Comparison of ENCODE assay signal across 9 cellular contexts in genomic region chr17:80942360-80943345, GRCh38. TPM values are rescaled to one million over a fixed set of nuclear protein-coding genes. Genes with fewer than 3 reads are reported as not detected.
A peak's percentile ranks its signal among the peaks of the same experiment; 100 is the strongest.
DNase-seq lines count a peak whose midpoint lies in the region; ATAC-seq, FAIRE-seq and TF ChIP-seq lines count a peak whose summit lies in the region.
"Had no signal": no experiment of that assay in that cellular context is flagged by ENCODE, and none has a peak within 500 bp of the region (broad histone marks: within the 10 kb centered on the region; RNA-seq: fewer than 3 reads in every experiment).

No MANE protein-coding gene starts in this region.

- FAIRE-seq in bronchial epithelial cell (lab: Jason Lieb, UNC): peak; percentile 72

- intact Hi-C loops in spleen (cut with DNase I; ENCODE audit: low total_unique reads): no loop called here

- TF ChIP-seq CTCF in bronchial epithelial cell (IDR thresholded peaks at IDR 0.05; ENCODE audit: insufficient read depth, low read length, severe bottlenecking) (no peak), spleen (IDR thresholded peaks at IDR 0.05 in 8 of 11, conservative IDR thresholded peaks at IDR 0.05 in 3 of 11) (peak in 1 of 11 experiments; percentile 7)

- WGBS in spleen, 5 donors: 70 to 85% (median 72%) methylated on average over 41 to 42 of the region's 42 CpGs

- peaks cover 5 to 61% (median 50%) of the 10 kb centered on the region in 6 donors for H3K4me1 ChIP-seq in spleen

- H3K27me3 ChIP-seq in bronchial epithelial cell (ENCODE audit: control insufficient read depth, insufficient read depth, low read length): no peaks in the 10 kb centered on the region
- H3K27me3 ChIP-seq in spleen (replicated peaks in 1 of 7): no peaks in the 10 kb centered on the region

- H3K4me3 ChIP-seq in bronchial epithelial cell (ENCODE audit: low read depth, low read length) (no peak overlapping the region), spleen (no peak overlapping the region)

- peak overlapping the region; percentile 11 to 76 (median 71) for H3K27ac ChIP-seq in spleen

- peaks cover 4% of the 10 kb centered on the region for H3K36me3 ChIP-seq in bronchial epithelial cell (ENCODE audit: control insufficient read depth, insufficient read depth, low read length)
- peaks cover 0 to 73% (median 23%) of the 10 kb centered on the region in 6 donors for H3K36me3 ChIP-seq in spleen

- no peak for ATAC-seq in GM21381 (IDR thresholded peaks at IDR 0.05; ENCODE audit: unreplicated experiment)
- no peak for ATAC-seq in stimulated activated naive CD8-positive, alpha-beta T cell treated with anti-CD3 and anti-CD28 coated beads, Interleukin-15, Interleukin-2, amounts not matched to agents 100 U/mL and 50 U/mL, for 24 hours
- no peak for ATAC-seq in HG03095 (IDR thresholded peaks at IDR 0.05; ENCODE audit: unreplicated experiment)

- DNase-seq in EL: peak; percentile 19
- DNase-seq in bronchial epithelial cell (ENCODE audit: low read depth): peak; percentile 7
- DNase-seq in iPS-NIHi11 (ENCODE audit: low spot score): peak; percentile 35
- peak; percentile 79 for DNase-seq in spleen
- no peak for DNase-seq in effector CD8-positive, alpha-beta T cell (lab: John Stamatoyannopoulos, UW)
- no peak for DNase-seq in stimulated activated naive CD8-positive, alpha-beta T cell treated with anti-CD3 and anti-CD28 coated beads, Interleukin-15, Interleukin-2, amounts not matched to agents 100 U/mL and 50 U/mL, for 24 hours
- DNase-seq: mesendoderm had no signal

- no peak for TF ChIP-seq POLR2A in spleen (IDR thresholded peaks at IDR 0.05)

- H3K9me3 ChIP-seq in spleen: peaks cover 0 to 5% (median 0%) of the 10 kb centered on the region in 8 donors

RNA-seq across cellular contexts. Expression of gene CHMP6, which starts 49.0 kb away (rescaled TPM):
- total RNA-seq in bronchial epithelial cell (5.8 and 8.6 TPM in 2 replicates), spleen (10 to 100 TPM; 23.0 to 35.7 (median 31.5) TPM)
- 10 to 100 TPM; 24.0 to 41.1 (median 25.4) TPM for polyA plus RNA-seq in spleen

Comparison
In these comparisons a context has a peak if more than half of its experiments do, and no peak if none do; other contexts are left out.
1. DNase-seq: peak in EL (single experiment), bronchial epithelial cell (single experiment), iPS-NIHi11 (single experiment) and spleen (single experiment); none in effector CD8-positive, alpha-beta T cell (single experiment) and stimulated activated naive CD8-positive, alpha-beta T cell treated with anti-CD3 and anti-CD28 coated beads, Interleukin-15, Interleukin-2, amounts not matched to agents 100 U/mL and 50 U/mL, for 24 hours (single experiment).